Comparison of ENCODE assay signal across 20 cellular contexts in genomic region chr19:31256601-31256990, GRCh38.
A peak's percentile ranks its signal among the peaks of the same experiment; 100 is the strongest.
DNase-seq lines count a peak whose midpoint lies in the region; ATAC-seq and TF ChIP-seq lines count a peak whose summit lies in the region.
"Had no signal": no experiment of that assay in that cellular context is flagged by ENCODE, and none has a peak within 500 bp of the region (broad histone marks: within the 10 kb centered on the region; RNA-seq: fewer than 3 reads in every experiment).

No MANE protein-coding gene starts in this region.

- H2AK5ac ChIP-seq in neuronal stem cell (ENCODE audit: low read depth, low read length): no peak overlapping the region

- H3K79me1 ChIP-seq in neuronal stem cell (ENCODE audit: low read depth, low read length): no peaks in the 10 kb centered on the region

- H3K36me3 ChIP-seq in right atrium auricular region (no peaks in the 10 kb centered on the region), esophagus muscularis mucosa (no peaks in the 10 kb centered on the region), neuronal stem cell (replicated peaks in 1 of 2; ENCODE audit: control insufficient read depth in 2 of 2, insufficient read depth in 2 of 2, low read length in 2 of 2) (no peaks in the 10 kb centered on the region)
- H3K36me3 ChIP-seq: SJSA1 had no signal

- peak overlapping the region; percentile 57 for H3K9ac ChIP-seq in neuronal stem cell (ENCODE audit: low read depth, low read length, poor library complexity)
- H3K9ac ChIP-seq: GM23248 had no signal

- TF ChIP-seq POLR2A in esophagus muscularis mucosa (IDR thresholded peaks at IDR 0.05; ENCODE audit: low read depth): no peak

- no peak for TF ChIP-seq EP300 in esophagus muscularis mucosa (IDR thresholded peaks at IDR 0.05)

- 97% methylated on average over 8 of the region's 8 CpGs for WGBS in esophagus muscularis mucosa
- WGBS in neuronal stem cell (ENCODE audit: extremely low coverage in 2 of 2, insufficient read length in 2 of 2, insufficient replicate concordance in 1 of 2), 2 donors: no CpG with 5 or more reads among the region's 8 CpGs

- H2AFZ ChIP-seq in neuronal stem cell (ENCODE audit: low read length): no peak overlapping the region
- H2AFZ ChIP-seq: GM23248 had no signal

- no peak overlapping the region for H3K4me2 ChIP-seq in neuronal stem cell (ENCODE audit: insufficient read depth, low read length, poor library complexity, severe bottlenecking)

- H4K91ac ChIP-seq in neuronal stem cell (ENCODE audit: low read depth, low read length, poor library complexity): no peak overlapping the region

- peak overlapping the region; percentile 17 for H3K23ac ChIP-seq in neuronal stem cell (ENCODE audit: low read depth, low read length, poor library complexity)

- H3K27ac Mint-ChIP-seq in stimulated activated naive B cell treated with anti-CD40 and anti-IgM and Interleukin-4, amounts not matched to agents 10 μg/mL and 1 μg/mL and 100 μg/mL, for 72 hours: no peak overlapping the region
- H3K27ac Mint-ChIP-seq in T-cell: no peak overlapping the region
- H3K27ac Mint-ChIP-seq: B cell; CD4-positive, alpha-beta T cell; H9 had no signal

- H2BK12ac ChIP-seq in neuronal stem cell (ENCODE audit: low read length): no peak overlapping the region

- no peak overlapping the region for H3K4me3 Mint-ChIP-seq in stimulated activated naive B cell treated with anti-CD40 and anti-IgM and Interleukin-4, amounts not matched to agents 10 μg/mL and 1 μg/mL and 100 μg/mL, for 72 hours
- no peak overlapping the region for H3K4me3 Mint-ChIP-seq in T-cell
- H3K4me3 Mint-ChIP-seq: B cell; CD4-positive, alpha-beta T cell; H9 had no signal

- H3K27me3 ChIP-seq in right atrium auricular region: no peaks in the 10 kb centered on the region
- H3K27me3 ChIP-seq in esophagus muscularis mucosa: no peaks in the 10 kb centered on the region
- no peaks in the 10 kb centered on the region for H3K27me3 ChIP-seq in neuronal stem cell (ENCODE audit: control insufficient read depth in 3 of 3, insufficient read depth in 3 of 3, low read depth in 1 of 3, low read length in 3 of 3)
- H3K27me3 ChIP-seq: SJSA1 had no signal

- peak; percentile 47 for DNase-seq in right atrium auricular region (ENCODE audit: low spot score)
- no peak for DNase-seq in left cardiac atrium
- peak; percentile 90 for DNase-seq in esophagus muscularis mucosa (ENCODE audit: extremely low spot score)
- DNase-seq in neuronal stem cell (ENCODE audit: low spot score): no peak
- no peak for DNase-seq in stimulated activated naive B cell treated with anti-CD40 and anti-IgM and Interleukin-4, amounts not matched to agents 10 μg/mL and 1 μg/mL and 100 μg/mL, for 72 hours
- no peak for DNase-seq in DMS53 treated with DMSO at 0.1 percent for 48 hours (lab: John Stamatoyannopoulos, UW; ENCODE audit: unreplicated experiment)
- DNase-seq in T-cell: no peak
- DNase-seq: CD4-positive, alpha-beta T cell; DMS53; GM23248; H9; KBM-7; NCI-H2029; NCI-H446; NCI-H524 treated with DMSO at 0.1 percent for 48 hours; NK-92 treated with Interleukin-12 subunit alpha and Interleukin-12 subunit beta, amount 100 ng/mL, for 24 hours; PC-3 had no signal

- TF ChIP-seq CTCF in right atrium auricular region (IDR thresholded peaks at IDR 0.05): no peak
- no peak for TF ChIP-seq CTCF in esophagus muscularis mucosa (IDR thresholded peaks at IDR 0.05)

- CTCF ChIA-PET in T-cell (lab: Charles Lee): no interaction called here

- H3K14ac ChIP-seq in neuronal stem cell (ENCODE audit: low read length): no peak overlapping the region

- no peak overlapping the region for H2BK5ac ChIP-seq in neuronal stem cell (ENCODE audit: low read length)

- H3K4me1 Mint-ChIP-seq in stimulated activated naive B cell treated with anti-CD40 and anti-IgM and Interleukin-4, amounts not matched to agents 10 μg/mL and 1 μg/mL and 100 μg/mL, for 72 hours: no peaks in the 10 kb centered on the region
- peaks cover 0 to 9% (median 7%) of the 10 kb centered on the region in 3 donors for H3K4me1 Mint-ChIP-seq in T-cell
- H3K4me1 Mint-ChIP-seq: B cell had no signal

- no peak overlapping the region for H4K8ac ChIP-seq in neuronal stem cell (ENCODE audit: low read depth, low read length)

- POLR2A ChIA-PET in T-cell (lab: Charles Lee): no interaction called here

- no peak overlapping the region for H3K27ac ChIP-seq in right atrium auricular region
- no peak overlapping the region for H3K27ac ChIP-seq in esophagus muscularis mucosa (replicated peaks in 1 of 4)
- no peak overlapping the region for H3K27ac ChIP-seq in neuronal stem cell (replicated peaks; ENCODE audit: low read length)
- H3K27ac ChIP-seq: 22Rv1, GM23248, SJSA1 had no signal

- H2BK120ac ChIP-seq in neuronal stem cell (ENCODE audit: low read depth, low read length): no peak overlapping the region

- H3K9me3 ChIP-seq in right atrium auricular region: no peaks in the 10 kb centered on the region
- H3K9me3 ChIP-seq in esophagus muscularis mucosa: no peaks in the 10 kb centered on the region
- no peaks in the 10 kb centered on the region for H3K9me3 ChIP-seq in neuronal stem cell (replicated peaks in 1 of 2; ENCODE audit: control insufficient read depth in 2 of 2, insufficient read depth in 1 of 2, low read depth in 1 of 2, low read length in 2 of 2)
- H3K9me3 ChIP-seq: SJSA1 had no signal

- ATAC-seq in left cardiac atrium (no peak), T-cell (replicated peaks in 1 of 4) (no peak)
- no peak for ATAC-seq in stimulated activated naive B cell treated with anti-CD40 and anti-IgM and Interleukin-4, amounts not matched to agents 10 μg/mL and 1 μg/mL and 100 μg/mL, for 72 hours (replicated peaks)
- ATAC-seq: PC-3 had no signal

- H3K4me3 ChIP-seq in right atrium auricular region (no peak overlapping the region), esophagus muscularis mucosa (no peak overlapping the region), neuronal stem cell (ENCODE audit: low read length in 2 of 2) (peak overlapping the region in 1 of 2 donors; percentile 17)
- H3K4me3 ChIP-seq: GM23248, SJSA1 had no signal

- H3K18ac ChIP-seq in neuronal stem cell (ENCODE audit: low read length): peak overlapping the region; percentile 72

- H3K4me1 ChIP-seq in right atrium auricular region (peaks cover 0 to 16% of the 10 kb centered on the region in 2 donors), esophagus muscularis mucosa (peaks cover 5 to 28% (median 27%) of the 10 kb centered on the region in 4 donors), neuronal stem cell (ENCODE audit: control insufficient read depth in 2 of 2, insufficient read depth in 1 of 2, low read depth in 1 of 2, low read length in 2 of 2) (peaks cover 0 to 3% of the 10 kb centered on the region in 2 donors)

- H2BK15ac ChIP-seq in neuronal stem cell (ENCODE audit: low read length): no peak overlapping the region

- peaks cover 0 to 2% of the 10 kb centered on the region in 2 donors for H3K9me3 Mint-ChIP-seq in stimulated activated naive B cell treated with anti-CD40 and anti-IgM and Interleukin-4, amounts not matched to agents 10 μg/mL and 1 μg/mL and 100 μg/mL, for 72 hours
- H3K9me3 Mint-ChIP-seq in T-cell: no peaks in the 10 kb centered on the region
- H3K9me3 Mint-ChIP-seq: CD4-positive, alpha-beta T cell; H9 had no signal

- no peaks in the 10 kb centered on the region for H3K27me3 Mint-ChIP-seq in stimulated activated naive B cell treated with anti-CD40 and anti-IgM and Interleukin-4, amounts not matched to agents 10 μg/mL and 1 μg/mL and 100 μg/mL, for 72 hours
- H3K27me3 Mint-ChIP-seq in T-cell: peaks cover 6 to 30% of the 10 kb centered on the region in 2 donors
- H3K27me3 Mint-ChIP-seq: B cell had no signal

- intact Hi-C loops in left cardiac atrium (cut with DNase I): no loop called here
- intact Hi-C loops in esophagus muscularis mucosa (cut with DNase I): no loop called here

- H3K4ac ChIP-seq in neuronal stem cell (ENCODE audit: low read length): no peak overlapping the region

- H3K36me3 Mint-ChIP-seq in stimulated activated naive B cell treated with anti-CD40 and anti-IgM and Interleukin-4, amounts not matched to agents 10 μg/mL and 1 μg/mL and 100 μg/mL, for 72 hours: no peaks in the 10 kb centered on the region
- H3K36me3 Mint-ChIP-seq in T-cell: no peaks in the 10 kb centered on the region

Comparison
In these comparisons a context has a peak if more than half of its experiments do, and no peak if none do; other contexts are left out.
1. DNase-seq: peak in right atrium auricular region (single experiment) and esophagus muscularis mucosa (single experiment); none in left cardiac atrium (single experiment), neuronal stem cell (single experiment), stimulated activated naive B cell treated with anti-CD40 and anti-IgM and Interleukin-4, amounts not matched to agents 10 μg/mL and 1 μg/mL and 100 μg/mL, for 72 hours (single experiment), DMS53 treated with DMSO at 0.1 percent for 48 hours (single experiment) and T-cell (0 of 34).